14 cellular contexts compared by ENCODE assay signal in genomic region chr3:141960731-141961130, GRCh38.
DNase-seq lines count a peak whose midpoint lies in the region; FAIRE-seq and TF ChIP-seq lines count a peak whose summit lies in the region.
"Had no signal": no experiment of that assay in that cellular context is flagged by ENCODE, and none has a peak within 500 bp of the region (broad histone marks: within the 10 kb centered on the region; RNA-seq: fewer than 3 reads in every experiment).

No MANE protein-coding gene starts in this region.

- H3K36me3 Mint-ChIP-seq in nephron progenitor cell (ENCODE audit: low read depth) = peaks cover 77% of the 10 kb centered on the region

- H3K27ac ChIP-seq in AG04450 (ENCODE audit: low read depth, low read length) = peak overlapping the region; percentile 87

- no peak overlapping the region for H3K4me3 Mint-ChIP-seq in nephron progenitor cell

- CTCF ChIA-PET in AG04450 (lab: Charles Lee) = interaction anchor here (2.9 kb wide), 1 partner anchor 222 kb away, joined by 6 read pairs; the partner anchor contains the start of gene RNF7

- H3K9me3 Mint-ChIP-seq in nephron progenitor cell = no peaks in the 10 kb centered on the region

- peaks cover 6% of the 10 kb centered on the region for H3K36me3 ChIP-seq in MG63

- DNase-seq in AG04450 (ENCODE audit: low read depth, low spot score) (no peak), MG63 (peak; percentile 36), fibroblast of gingiva (ENCODE audit: low read depth) (peak; percentile 51), nephron progenitor cell (no peak), GM19239 (ENCODE audit: insufficient read length, low spot score) (no peak), NCI-H1694 treated with DMSO at 0.1 percent for 48 hours (lab: John Stamatoyannopoulos, UW) (no peak)
- DNase-seq in stimulated activated naive CD4-positive, alpha-beta T cell (lab: John Stamatoyannopoulos, UW) = no peak
- DNase-seq in stimulated activated CD4-positive, alpha-beta T cell treated with anti-CD3 and anti-CD28 coated beads, Interleukin-4, amount 100 ng/mL, for 1 hour = no peak
- DNase-seq: activated CD4-positive, alpha-beta T cell treated with anti-CD3 and anti-CD28 coated beads for 48 hours; activated naive CD4-positive, alpha-beta T cell; DMS79; midbrain; MV-4-11 had no signal

- FAIRE-seq in GM19239 (lab: Jason Lieb, UNC) = no peak
- FAIRE-seq: GM18507 had no signal

- H3K27ac Mint-ChIP-seq in nephron progenitor cell = peak overlapping the region; percentile 54

- H3K27me3 ChIP-seq in AG04450 (ENCODE audit: control insufficient read depth, insufficient read depth, low read length) (no peaks in the 10 kb centered on the region), MG63 (no peaks in the 10 kb centered on the region)

- H3K27me3 Mint-ChIP-seq in nephron progenitor cell (ENCODE audit: low read depth, poor library complexity) = no peaks in the 10 kb centered on the region

- H3K4me3 ChIP-seq in AG04450 (ENCODE audit: low read depth, low read length) (no peak overlapping the region), MG63 (no peak overlapping the region)

- H3K4me1 Mint-ChIP-seq in nephron progenitor cell = peaks cover 4% of the 10 kb centered on the region

- TF ChIP-seq CTCF in AG04450 (IDR thresholded peaks at IDR 0.05; ENCODE audit: low read depth, low read length) (no peak), nephron progenitor cell (IDR thresholded peaks at IDR 0.05) (no peak)

- POLR2A ChIA-PET in AG04450 (lab: Yijun Ruan, JAX) = interaction anchor here (1.3 to 1.5 kb wide), 2 partner anchors 12 to 84 kb away, joined by 4 to 5 read pairs; partner anchors contain the start of gene ATP1B3

- H3K9me3 ChIP-seq in AG04450 (ENCODE audit: control insufficient read depth, insufficient read depth, low read length) (no peaks in the 10 kb centered on the region), MG63 (no peaks in the 10 kb centered on the region)

Comparison
In these comparisons a context has a peak if more than half of its experiments do, and no peak if none do; other contexts are left out.
1. DNase-seq: peak in MG63 (single experiment) and fibroblast of gingiva (single experiment); none in AG04450 (single experiment), nephron progenitor cell (single experiment), GM19239 (single experiment), stimulated activated naive CD4-positive, alpha-beta T cell (0 of 6), NCI-H1694 treated with DMSO at 0.1 percent for 48 hours (single experiment) and stimulated activated CD4-positive, alpha-beta T cell treated with anti-CD3 and anti-CD28 coated beads, Interleukin-4, amount 100 ng/mL, for 1 hour (single experiment).